22 cellular contexts compared by ENCODE assay signal in genomic region chr10:25398680-25399079, GRCh38.
"Had no signal": no experiment of that assay in that cellular context is flagged by ENCODE, and none has a peak within 500 bp of the region (broad histone marks: within the 10 kb centered on the region; RNA-seq: fewer than 3 reads in every experiment).

No MANE protein-coding gene starts in this region.

- H3K4me1 Mint-ChIP-seq: naive B cell, natural killer cell had no signal

- H3K27ac ChIP-seq: left lung, lower lobe of right lung, ovary, right atrium auricular region, right lobe of liver, tibial nerve, uterus had no signal

- H3K27me3 Mint-ChIP-seq: naive B cell; progenitor cell of endocrine pancreas; stimulated activated naive CD8-positive, alpha-beta T cell treated with anti-CD3 and anti-CD28 coated beads, Interleukin-15, Interleukin-2, amounts not matched to agents 100 ng/mL and 50 ng/mL, for 24 hours; type B pancreatic cell had no signal

- H3K9me3 Mint-ChIP-seq: type B pancreatic cell had no signal

- H3K4me3 Mint-ChIP-seq: naive B cell; natural killer cell; stimulated activated naive CD8-positive, alpha-beta T cell treated with anti-CD3 and anti-CD28 coated beads, Interleukin-15, Interleukin-2, amounts not matched to agents 100 ng/mL and 50 ng/mL, for 24 hours; type B pancreatic cell had no signal

- H3K36me3 Mint-ChIP-seq: naive B cell, natural killer cell, type B pancreatic cell had no signal

- ATAC-seq: left cardiac atrium, left lung, lower lobe of right lung, natural killer cell, right lobe of liver had no signal

- H3K9me3 ChIP-seq: left lung, lower lobe of right lung, ovary, right atrium auricular region, right lobe of liver, tibial nerve, uterus had no signal

- H3K4me1 ChIP-seq: left lung, lower lobe of right lung, right atrium auricular region, right lobe of liver, tibial nerve, uterus had no signal

- H3K4me3 ChIP-seq: left lung, lower lobe of right lung, ovary, right atrium auricular region, right lobe of liver, tibial nerve, uterus had no signal

- H3K36me3 ChIP-seq: left lung, lower lobe of right lung, ovary, right atrium auricular region, right lobe of liver, tibial nerve, uterus had no signal

- H3K27ac Mint-ChIP-seq: naive B cell; natural killer cell; progenitor cell of endocrine pancreas; stimulated activated naive CD8-positive, alpha-beta T cell treated with anti-CD3 and anti-CD28 coated beads, Interleukin-15, Interleukin-2, amounts not matched to agents 100 ng/mL and 50 ng/mL, for 24 hours; type B pancreatic cell had no signal

- H3K27me3 ChIP-seq: left lung, ovary, right atrium auricular region, right lobe of liver, tibial nerve, uterus had no signal

- DNase-seq: hippocampal formation; kidney glomerular epithelial cell; left cardiac atrium; left lung; lower lobe of right lung; mammary epithelial cell; mesenchymal stem cell; naive B cell; natural killer cell; ovary; right lobe of liver; stimulated activated CD4-positive, alpha-beta T cell treated with anti-CD3 and anti-CD28 coated beads, Interleukin-12 subunit alpha, Interleukin-12 subunit beta, amount 100 ng/mL, for 4 hours; stimulated activated CD4-positive, alpha-beta T cell treated with anti-CD3 and anti-CD28 coated beads, Interleukin-15, amount 100 ng/mL, for 24 hours; stimulated activated CD4-positive, alpha-beta T cell treated with anti-CD3 and anti-CD28 coated beads, Interleukin-2, amount 100 ng/mL, for 24 hours; stimulated activated CD4-positive, alpha-beta T cell treated with anti-CD3 and anti-CD28 coated beads, Interleukin-4, amount 100 ng/mL, for 1 hour; stimulated activated naive CD4-positive, alpha-beta T cell; uterus had no signal
